ENCODE assay signal across 8 cellular contexts in the genomic region with DNA sequence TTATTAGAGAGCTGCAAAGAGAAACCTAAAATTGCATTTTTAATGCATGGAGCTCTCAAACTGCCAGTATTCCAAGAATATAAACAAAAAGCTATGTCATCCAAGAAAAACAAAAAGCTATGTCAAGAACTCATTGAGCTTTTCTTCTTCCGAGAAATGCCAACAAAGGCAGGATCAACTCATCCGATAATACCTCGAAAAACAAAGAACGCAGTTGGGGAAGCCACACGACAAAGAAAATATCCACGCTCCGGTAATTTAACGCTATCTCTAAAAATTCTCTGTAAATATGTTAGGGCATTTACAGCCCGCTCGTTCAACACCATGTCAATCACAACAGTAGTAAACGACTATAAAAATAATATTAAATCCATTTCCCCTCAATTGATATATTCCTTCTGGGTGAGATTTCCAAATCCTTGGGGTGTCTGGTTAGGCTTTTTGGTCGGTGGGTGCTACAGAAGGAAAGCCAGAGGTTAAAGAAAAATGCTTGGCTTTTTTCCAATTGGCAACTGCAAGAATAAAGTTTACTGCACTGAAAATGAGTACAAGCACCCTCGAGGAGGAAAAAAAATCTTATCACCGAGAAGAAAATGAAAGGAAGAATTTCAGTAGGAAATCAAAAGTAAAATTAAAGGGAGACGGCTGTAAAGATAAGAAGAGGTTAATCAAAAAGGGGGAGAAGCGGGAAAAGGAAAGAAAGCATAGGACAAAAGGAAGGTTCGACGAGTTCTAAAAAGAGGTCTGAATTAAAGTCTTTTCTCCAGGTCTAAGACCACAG. TPM values are rescaled to one million over a fixed set of nuclear protein-coding genes. Genes with fewer than 3 reads are reported as not detected.
DNase-seq lines count a peak whose midpoint lies in the region; ATAC-seq and TF ChIP-seq lines count a peak whose summit lies in the region.

No MANE protein-coding gene starts in this region.

- no peaks in the 10 kb centered on the region for H3K9me3 Mint-ChIP-seq in osteocyte (ENCODE audit: unreplicated experiment)

- no peaks in the 10 kb centered on the region for H3K9me3 ChIP-seq in heart right ventricle
- H3K9me3 ChIP-seq in SK-N-MC (ENCODE audit: low read depth, low read length), result no peaks in the 10 kb centered on the region
- H3K9me3 ChIP-seq in esophagus (ENCODE audit: control insufficient read depth in 2 of 2, insufficient read depth in 1 of 2, low read depth in 1 of 2, low read length in 1 of 2), result no peaks in the 10 kb centered on the region

- H3K4me3 Mint-ChIP-seq in osteocyte (ENCODE audit: unreplicated experiment), result peak overlapping the region; percentile 90

- peak overlapping the region; percentile 98 for H3K9ac ChIP-seq in SK-N-MC (ENCODE audit: insufficient read length)

- intact Hi-C loops in heart right ventricle (cut with DNase I) (loop anchor here in 4 of 10 donors (2.0 to 10.0 kb wide), 4 partner anchors 45 to 105 kb away; a partner anchor contains a TSS), Right ventricle myocardium superior (cut with DNase I) (loop anchor here (5.0 kb wide), 1 partner anchor 45 kb away; a partner anchor contains a TSS)

- ATAC-seq in heart right ventricle (no peak), Right ventricle myocardium superior (ENCODE audit: poor library complexity) (no peak)

- peak overlapping the region; percentile 100 for H3K27ac Mint-ChIP-seq in osteocyte (ENCODE audit: unreplicated experiment)

- H3K36me3 ChIP-seq in heart right ventricle (no peaks in the 10 kb centered on the region), SK-N-MC (ENCODE audit: insufficient read depth, low read length) (peaks cover 13% of the 10 kb centered on the region), esophagus (ENCODE audit: control insufficient read depth in 2 of 2, insufficient read depth in 2 of 2, low read length in 1 of 2) (no peaks in the 10 kb centered on the region)

- H3K4me3 ChIP-seq in heart right ventricle, result peak overlapping the region; percentile 67 to 93 (median 74)
- peak overlapping the region; percentile 93 for H3K4me3 ChIP-seq in SK-N-MC
- peak overlapping the region; percentile 90 to 93 for H3K4me3 ChIP-seq in esophagus (ENCODE audit: low read depth in 1 of 2, low read length in 2 of 2)

- H3K4me1 Mint-ChIP-seq in osteocyte (ENCODE audit: unreplicated experiment), result peaks cover 40% of the 10 kb centered on the region

- H3K36me3 Mint-ChIP-seq in osteocyte (ENCODE audit: unreplicated experiment), result no peaks in the 10 kb centered on the region

- DNase-seq in heart right ventricle, result no peak
- DNase-seq in Right ventricle myocardium superior, result no peak
- no peak for DNase-seq in SK-N-MC (ENCODE audit: low read depth, low spot score)
- no peak for DNase-seq in osteocyte (ENCODE audit: extremely low spot score, unreplicated experiment)
- no peak for DNase-seq in iPS-NIHi11 (ENCODE audit: low spot score)
- DNase-seq in NCI-H524 treated with DMSO at 0.1 percent for 48 hours (lab: John Stamatoyannopoulos, UW), result no peak
- no peak for DNase-seq in NCI-H1436 (lab: John Stamatoyannopoulos, UW)

- H3K27me3 Mint-ChIP-seq in osteocyte (ENCODE audit: unreplicated experiment), result no peaks in the 10 kb centered on the region

- WGBS in heart right ventricle, 2 donors, result 0 to 1% methylated on average over 18 of the region's 18 CpGs
- 0% methylated on average over 18 of the region's 18 CpGs for WGBS in esophagus, 2 donors

- H3K27me3 ChIP-seq in heart right ventricle (no peaks in the 10 kb centered on the region), esophagus (ENCODE audit: control insufficient read depth in 1 of 2, insufficient read depth in 2 of 2, low read length in 2 of 2) (no peaks in the 10 kb centered on the region)

- H3K4me1 ChIP-seq in heart right ventricle, result peaks cover 18 to 51% (median 43%) of the 10 kb centered on the region in 9 donors
- H3K4me1 ChIP-seq in esophagus (ENCODE audit: control insufficient read depth in 2 of 2, insufficient read depth in 2 of 2, low read length in 1 of 2), result no peaks in the 10 kb centered on the region

- H3K27ac ChIP-seq in heart right ventricle, result peak overlapping the region; percentile 88 to 99 (median 94)
- H3K27ac ChIP-seq in SK-N-MC, result peak overlapping the region; percentile 98
- H3K27ac ChIP-seq in esophagus (ENCODE audit: low read depth in 2 of 2, low read length in 1 of 2), result peak overlapping the region; percentile 98 to 100

- no peak for TF ChIP-seq CTCF in heart right ventricle (IDR thresholded peaks at IDR 0.05)
- no peak for TF ChIP-seq CTCF in osteocyte (IDR thresholded peaks at IDR 0.05)

RNA-seq across cellular contexts. Expression of a gene that starts 0.9 kb away (rescaled TPM):
- total RNA-seq in heart right ventricle, result 10 to 100 TPM; 33.8 to 58.1 (median 43.2) TPM
- polyA plus RNA-seq in heart right ventricle, result 100 to 1,000 TPM in 1 of 2 donors, 10 to 100 TPM in 1; 18.8 to 107 TPM
- 44.3 TPM for total RNA-seq in Right ventricle myocardium superior
- 10 to 100 TPM; 22.8 to 51.3 TPM for polyA plus RNA-seq in esophagus
- total RNA-seq in osteocyte, result 176 and 179 TPM in 2 replicates

RNA-seq across cellular contexts. Expression of a gene that starts 10.4 kb away (rescaled TPM):
- total RNA-seq in heart right ventricle, result 100 to 1,000 TPM in 1 of 10 donors, 10 to 100 TPM in 9; 72.5 to 151 (median 84.2) TPM
- polyA plus RNA-seq in heart right ventricle, result 10 to 100 TPM; 10.5 to 21.3 TPM
- 106 TPM for total RNA-seq in Right ventricle myocardium superior
- 10 to 100 TPM; 13.4 to 19.0 TPM for polyA plus RNA-seq in esophagus
- total RNA-seq in osteocyte, result 79.2 and 83.6 TPM in 2 replicates

RNA-seq across cellular contexts. Expression of a gene that starts 46.0 kb away (rescaled TPM):
- total RNA-seq in heart right ventricle (100 to 1,000 TPM in 8 of 10 donors, 10 to 100 TPM in 2; 89.9 to 171 (median 113) TPM), Right ventricle myocardium superior (150 TPM), osteocyte (114 and 124 TPM in 2 replicates)
- polyA plus RNA-seq in heart right ventricle (100 to 1,000 TPM; 158 to 263 TPM), esophagus (100 to 1,000 TPM; 160 to 164 TPM)

RNA-seq across cellular contexts. Expression of a gene that starts 54.3 kb away (rescaled TPM):
- 10 to 100 TPM; 17.6 to 26.9 (median 21.0) TPM for total RNA-seq in heart right ventricle
- 10 to 100 TPM; 18.3 to 29.2 TPM for polyA plus RNA-seq in heart right ventricle
- 23.3 TPM for total RNA-seq in Right ventricle myocardium superior
- 10 to 100 TPM; 25.1 to 33.1 TPM for polyA plus RNA-seq in esophagus
- total RNA-seq in osteocyte, result 33.9 and 35.0 TPM in 2 replicates

RNA-seq across cellular contexts. Expression of a gene that starts 56.7 kb away (rescaled TPM):
- total RNA-seq in heart right ventricle, result 10 to 100 TPM in 4 of 10 donors, 1 to 10 TPM in 6; 7.3 to 15.5 (median 9.7) TPM
- polyA plus RNA-seq in heart right ventricle, result 1 to 10 TPM; 3.8 to 5.6 TPM
- 13.6 TPM for total RNA-seq in Right ventricle myocardium superior
- polyA plus RNA-seq in esophagus, result 1 to 10 TPM; 2.8 to 2.9 TPM
- total RNA-seq in osteocyte, result 21.9 and 25.7 TPM in 2 replicates
